In the genomic region with DNA sequence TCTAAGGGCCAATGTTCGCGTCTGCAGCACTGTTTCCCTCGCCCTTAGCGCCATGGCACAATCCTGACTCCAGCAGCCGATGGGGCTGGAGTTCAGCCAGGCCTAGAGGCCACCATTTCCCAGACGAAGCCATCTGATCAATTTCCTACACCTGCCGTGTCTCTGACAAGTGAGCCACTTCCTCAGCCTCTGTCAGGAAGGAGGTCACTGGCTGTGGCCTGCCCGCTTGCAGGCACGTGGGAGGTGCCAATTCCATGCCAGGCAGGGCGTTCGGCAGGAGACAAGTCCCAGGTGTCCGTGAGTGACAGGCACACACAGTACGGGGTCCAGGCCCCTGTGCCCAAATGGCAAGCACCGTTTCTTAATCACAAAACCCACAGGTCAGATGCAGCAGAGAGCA, we compare ENCODE assay signal across 16 cellular contexts.
A peak's percentile ranks its signal among the peaks of the same experiment; 100 is the strongest.
DNase-seq lines count a peak whose midpoint lies in the region; ATAC-seq and TF ChIP-seq lines count a peak whose summit lies in the region.
"Had no signal": no experiment of that assay in that cellular context is flagged by ENCODE, and none has a peak within 500 bp of the region (broad histone marks: within the 10 kb centered on the region; RNA-seq: fewer than 3 reads in every experiment).

No MANE protein-coding gene starts in this region.

- H3K4me1 Mint-ChIP-seq in endothelial cell (ENCODE audit: unreplicated experiment) (no peaks in the 10 kb centered on the region), neural crest cell (peaks cover 22% of the 10 kb centered on the region)
- H3K4me1 Mint-ChIP-seq: CD14-positive monocyte, H9 had no signal

- TF ChIP-seq EP300 in SK-N-SH (IDR thresholded peaks at IDR 0.05; ENCODE audit: borderline replicate concordance in 1 of 2, low read depth in 1 of 2, low read length in 1 of 2) (no peak), sigmoid colon (IDR thresholded peaks at IDR 0.05) (no peak)

- POLR2A ChIA-PET in SK-N-SH (lab: Yijun Ruan, JAX), result no interaction called here

- CTCF ChIA-PET in SK-N-SH (lab: Yijun Ruan, JAX), result interaction anchor here (1.4 kb wide), 1 partner anchor 24 kb away, joined by 3 read pairs; no protein-coding TSS in a partner anchor

- H3K4me3 Mint-ChIP-seq in endothelial cell (ENCODE audit: unreplicated experiment) (no peak overlapping the region), neural crest cell (no peak overlapping the region)
- H3K4me3 Mint-ChIP-seq: CD14-positive monocyte; CD4-positive, alpha-beta memory T cell; H9 had no signal

- no peak overlapping the region for H2AFZ ChIP-seq in SK-N-SH (ENCODE audit: low read depth)

- no peaks in the 10 kb centered on the region for H3K79me2 ChIP-seq in SK-N-SH (ENCODE audit: insufficient read depth)

- TF ChIP-seq CTCF in SK-N-SH (IDR thresholded peaks at IDR 0.05) (no peak), endothelial cell (IDR thresholded peaks at IDR 0.05; ENCODE audit: unreplicated experiment) (no peak), neural crest cell (conservative IDR thresholded peaks at IDR 0.05) (no peak), sigmoid colon (IDR thresholded peaks at IDR 0.05) (no peak)

- peaks cover 14% of the 10 kb centered on the region for H3K27me3 Mint-ChIP-seq in endothelial cell (ENCODE audit: unreplicated experiment)
- H3K27me3 Mint-ChIP-seq in neural crest cell (ENCODE audit: low read depth), result no peaks in the 10 kb centered on the region
- H3K27me3 Mint-ChIP-seq: CD4-positive, alpha-beta memory T cell had no signal

- no peaks in the 10 kb centered on the region for H4K20me1 ChIP-seq in SK-N-SH (ENCODE audit: insufficient read depth)

- no peaks in the 10 kb centered on the region for H3K9me3 Mint-ChIP-seq in endothelial cell (ENCODE audit: unreplicated experiment)
- H3K9me3 Mint-ChIP-seq in neural crest cell, result no peaks in the 10 kb centered on the region
- H3K9me3 Mint-ChIP-seq: CD4-positive, alpha-beta memory T cell; H9 had no signal

- H3K9ac ChIP-seq in SK-N-SH, result no peak overlapping the region

- peaks cover 0 to 60% of the 10 kb centered on the region in 2 experiments; a peak in 2 of 4 replicates for H3K4me1 ChIP-seq in SK-N-SH (ENCODE audit: control insufficient read depth in 1 of 2, insufficient read depth in 2 of 2, low read depth in 1 of 2, low read length in 1 of 2)
- H3K4me1 ChIP-seq in sigmoid colon, result peaks cover 0 to 18% (median 5%) of the 10 kb centered on the region in 4 donors
- H3K4me1 ChIP-seq: A549 had no signal

- DNase-seq in SK-N-SH (peak; percentile 55), endothelial cell (ENCODE audit: low spot score) (no peak), neural crest cell (ENCODE audit: low read depth, low spot score) (no peak), sigmoid colon (no peak), NCI-H82 (lab: John Stamatoyannopoulos, UW) (no peak)
- no peak for DNase-seq in activated CD4-positive, alpha-beta T cell treated with anti-CD3 and anti-CD28 coated beads for 48 hours
- DNase-seq: AML-193; CD4-positive, alpha-beta memory T cell; DMS153; DMS79 treated with DMSO at 0.1 percent for 48 hours; GF-D8; H9 had no signal

- H3K36me3 Mint-ChIP-seq in endothelial cell (ENCODE audit: low read depth, unreplicated experiment), result peaks cover 11% of the 10 kb centered on the region
- H3K36me3 Mint-ChIP-seq in neural crest cell (ENCODE audit: low read depth), result peaks cover 4% of the 10 kb centered on the region

- TF ChIP-seq RAD21 in SK-N-SH (IDR thresholded peaks at IDR 0.05; ENCODE audit: low read length), result no peak

- H3K27ac ChIP-seq in SK-N-SH (ENCODE audit: low read depth in 2 of 2, low read length in 1 of 2), result peak overlapping the region in 1 of 2 experiments; percentile 86; a peak in 2 of 4 replicates
- peak overlapping the region in 3 of 4 donors; percentile 54 to 67 (median 61) for H3K27ac ChIP-seq in sigmoid colon
- H3K27ac ChIP-seq: A549 had no signal

- intact Hi-C loops in sigmoid colon (cut with DNase I), result no loop called here

- no peak for ATAC-seq in SK-N-SH treated with all-trans-retinoic acid at 6 μM for 48 hours
- ATAC-seq in GM19023 (IDR thresholded peaks at IDR 0.05; ENCODE audit: unreplicated experiment), result no peak
- ATAC-seq: A549 had no signal

- peaks cover 0 to 4% of the 10 kb centered on the region in 2 experiments for H3K36me3 ChIP-seq in SK-N-SH (replicated peaks in 1 of 2; ENCODE audit: control insufficient read depth in 1 of 2, insufficient read depth in 2 of 2, low read length in 1 of 2)
- H3K36me3 ChIP-seq in sigmoid colon, result peaks cover 35 to 91% (median 50%) of the 10 kb centered on the region in 4 donors

- no peak overlapping the region for H3K4me2 ChIP-seq in SK-N-SH
- H3K4me2 ChIP-seq: A549 had no signal

- H3K9me3 ChIP-seq in SK-N-SH (no peaks in the 10 kb centered on the region), sigmoid colon (no peaks in the 10 kb centered on the region)
- H3K9me3 ChIP-seq: A549 had no signal

- no peak for TF ChIP-seq POLR2A in sigmoid colon (IDR thresholded peaks at IDR 0.05)

- H3K9me2 ChIP-seq in SK-N-SH, result no peaks in the 10 kb centered on the region

- H3K27me3 ChIP-seq in SK-N-SH (ENCODE audit: insufficient read depth) (no peaks in the 10 kb centered on the region), sigmoid colon (no peaks in the 10 kb centered on the region)

- H3K4me3 ChIP-seq in SK-N-SH (ENCODE audit: low read depth in 2 of 2, low read length in 1 of 2), result no peak overlapping the region
- H3K4me3 ChIP-seq in sigmoid colon, result no peak overlapping the region
- H3K4me3 ChIP-seq: A549 had no signal

- WGBS in SK-N-SH (ENCODE audit: low lambda C conversion rate), result 82% methylated on average over 9 of the region's 14 CpGs
- WGBS in sigmoid colon, 2 donors, result 88 to 90% methylated on average over 14 of the region's 14 CpGs

- peak overlapping the region; percentile 64 for H3K27ac Mint-ChIP-seq in endothelial cell (ENCODE audit: unreplicated experiment)
- H3K27ac Mint-ChIP-seq in neural crest cell (ENCODE audit: unreplicated experiment), result peak overlapping the region; percentile 35
- H3K27ac Mint-ChIP-seq: CD4-positive, alpha-beta memory T cell had no signal

- no peaks in the 10 kb centered on the region for H3F3A ChIP-seq in SK-N-SH (replicated peaks; ENCODE audit: insufficient read depth)

TF ChIP-seq in SK-N-SH, 30 proteins besides CTCF, POLR2A, EP300 and RAD21:
- TF ChIP-seq MEF2A (IDR thresholded peaks at IDR 0.05; ENCODE audit: borderline replicate concordance, low read depth) (no peak), FOSL2 (IDR thresholded peaks at IDR 0.05; ENCODE audit: borderline replicate concordance, low read depth) (no peak), TCF12 (IDR thresholded peaks at IDR 0.05) (no peak), POLR2AphosphoS5 (IDR thresholded peaks at IDR 0.05; ENCODE audit: low read depth, low read length) (no peak), GATA2 (CRISPR knock-in tag; IDR thresholded peaks at IDR 0.05) (no peak), SIN3A (IDR thresholded peaks at IDR 0.05; ENCODE audit: borderline replicate concordance, low read depth, low read length) (no peak), NFIC (IDR thresholded peaks at IDR 0.05; ENCODE audit: borderline replicate concordance) (no peak)
- TF ChIP-seq, protein P1, sequence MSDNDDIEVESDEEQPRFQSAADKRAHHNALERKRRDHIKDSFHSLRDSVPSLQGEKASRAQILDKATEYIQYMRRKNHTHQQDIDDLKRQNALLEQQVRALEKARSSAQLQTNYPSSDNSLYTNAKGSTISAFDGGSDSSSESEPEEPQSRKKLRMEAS (IDR thresholded peaks at IDR 0.05; ENCODE audit: low read depth), result no peak

TF ChIP-seq in SK-N-SH treated with all-trans-retinoic acid at 6 μM for 48 hours, 23 proteins besides CTCF, POLR2A, EP300 and RAD21 (continues in another document):
- no peak for TF ChIP-seq OSR1 (CRISPR knock-in tag; IDR thresholded peaks at IDR 0.05)
- TF ChIP-seq, protein P2, sequence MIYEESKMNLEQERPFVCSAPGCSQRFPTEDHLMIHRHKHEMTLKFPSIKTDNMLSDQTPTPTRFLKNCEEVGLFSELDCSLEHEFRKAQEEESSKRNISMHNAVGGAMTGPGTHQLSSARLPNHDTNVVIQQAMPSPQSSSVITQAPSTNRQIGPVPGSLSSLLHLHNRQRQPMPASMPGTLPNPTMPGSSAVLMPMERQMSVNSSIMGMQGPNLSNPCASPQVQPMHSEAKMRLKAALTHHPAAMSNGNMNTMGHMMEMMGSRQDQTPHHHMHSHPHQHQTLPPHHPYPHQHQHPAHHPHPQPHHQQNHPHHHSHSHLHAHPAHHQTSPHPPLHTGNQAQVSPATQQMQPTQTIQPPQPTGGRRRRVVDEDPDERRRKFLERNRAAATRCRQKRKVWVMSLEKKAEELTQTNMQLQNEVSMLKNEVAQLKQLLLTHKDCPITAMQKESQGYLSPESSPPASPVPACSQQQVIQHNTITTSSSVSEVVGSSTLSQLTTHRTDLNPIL (CRISPR knock-in tag; IDR thresholded peaks at IDR 0.05; ENCODE audit: low read depth), result no peak
- TF ChIP-seq, protein P3, sequence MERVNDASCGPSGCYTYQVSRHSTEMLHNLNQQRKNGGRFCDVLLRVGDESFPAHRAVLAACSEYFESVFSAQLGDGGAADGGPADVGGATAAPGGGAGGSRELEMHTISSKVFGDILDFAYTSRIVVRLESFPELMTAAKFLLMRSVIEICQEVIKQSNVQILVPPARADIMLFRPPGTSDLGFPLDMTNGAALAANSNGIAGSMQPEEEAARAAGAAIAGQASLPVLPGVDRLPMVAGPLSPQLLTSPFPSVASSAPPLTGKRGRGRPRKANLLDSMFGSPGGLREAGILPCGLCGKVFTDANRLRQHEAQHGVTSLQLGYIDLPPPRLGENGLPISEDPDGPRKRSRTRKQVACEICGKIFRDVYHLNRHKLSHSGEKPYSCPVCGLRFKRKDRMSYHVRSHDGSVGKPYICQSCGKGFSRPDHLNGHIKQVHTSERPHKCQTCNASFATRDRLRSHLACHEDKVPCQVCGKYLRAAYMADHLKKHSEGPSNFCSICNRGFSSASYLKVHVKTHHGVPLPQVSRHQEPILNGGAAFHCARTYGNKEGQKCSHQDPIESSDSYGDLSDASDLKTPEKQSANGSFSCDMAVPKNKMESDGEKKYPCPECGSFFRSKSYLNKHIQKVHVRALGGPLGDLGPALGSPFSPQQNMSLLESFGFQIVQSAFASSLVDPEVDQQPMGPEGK (CRISPR knock-in tag; IDR thresholded peaks at IDR 0.05; ENCODE audit: borderline replicate concordance), result no peak
- no peak for TF ChIP-seq TCF4 (CRISPR knock-in tag; IDR thresholded peaks at IDR 0.05; ENCODE audit: borderline replicate concordance)
- no peak for TF ChIP-seq ZNF565 (CRISPR knock-in tag; conservative IDR thresholded peaks at IDR 0.05; ENCODE audit: low read depth)
- no peak for TF ChIP-seq ZFP3 (CRISPR knock-in tag; IDR thresholded peaks at IDR 0.05)
- TF ChIP-seq CSDC2 (CRISPR knock-in tag; IDR thresholded peaks at IDR 0.05), result no peak
